In genomic region chr3:48466386-48467109, GRCh38 we compare ENCODE assay signal across 1 cellular context.
TF ChIP-seq lines count a peak whose summit lies in the region.

No MANE protein-coding gene starts in this region.

TF ChIP-seq in liver, 16 proteins besides CTCF, POLR2A, EP300 and RAD21 (continued from another document):
- TF ChIP-seq, protein P1, sequence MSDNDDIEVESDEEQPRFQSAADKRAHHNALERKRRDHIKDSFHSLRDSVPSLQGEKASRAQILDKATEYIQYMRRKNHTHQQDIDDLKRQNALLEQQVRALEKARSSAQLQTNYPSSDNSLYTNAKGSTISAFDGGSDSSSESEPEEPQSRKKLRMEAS (IDR thresholded peaks at IDR 0.05) = no peak
- TF ChIP-seq RXRA (IDR thresholded peaks at IDR 0.05) = no peak
- no peak for TF ChIP-seq ATF3 (IDR thresholded peaks at IDR 0.05)
- TF ChIP-seq JUND (IDR thresholded peaks at IDR 0.05) = no peak
